ENCODE assay signal across 8 cellular contexts in the genomic region with DNA sequence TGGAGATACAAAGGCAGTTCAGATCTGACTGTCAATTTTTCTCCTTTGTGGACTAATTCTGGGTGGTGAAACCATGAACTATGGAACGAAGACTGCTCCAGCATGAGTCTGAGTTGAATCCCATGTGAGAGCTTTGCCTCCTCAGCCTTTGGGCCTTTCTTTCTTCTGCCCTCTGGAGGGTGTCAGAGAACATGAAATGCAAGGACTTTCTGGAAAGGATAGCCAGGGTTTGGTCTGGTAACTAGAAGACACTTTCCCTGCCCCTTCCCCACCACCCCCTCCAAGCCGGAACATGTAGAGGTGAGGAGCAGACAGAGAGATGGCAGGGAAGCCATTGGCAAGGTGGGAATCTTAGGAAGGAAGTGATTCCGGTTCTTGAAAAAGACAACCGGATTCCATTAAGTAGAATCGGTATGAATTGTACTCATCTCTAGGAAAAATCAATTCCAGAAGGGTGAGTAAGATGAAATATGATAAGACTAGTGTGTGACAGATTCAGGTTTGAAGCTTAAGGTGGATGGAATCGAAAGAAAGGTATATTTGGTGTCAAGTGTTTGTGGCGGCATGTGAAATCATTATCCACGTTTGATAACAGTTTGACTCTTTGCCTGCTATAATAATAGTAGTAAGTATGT. TPM values are rescaled to one million over a fixed set of nuclear protein-coding genes. Genes with fewer than 3 reads are reported as not detected.
DNase-seq lines count a peak whose midpoint lies in the region; ATAC-seq, FAIRE-seq and TF ChIP-seq lines count a peak whose summit lies in the region.

No MANE protein-coding gene starts in this region.

- H2AFZ ChIP-seq in K562 (ENCODE audit: low read depth, low read length): no peak overlapping the region

- H3K27ac ChIP-seq in K562 (ENCODE audit: extremely low read depth, low read depth, low read length): no peak overlapping the region

- DNase-seq in Right ventricle myocardium inferior (ENCODE audit: missing footprints) (no peak), cardiac septum (ENCODE audit: low spot score) (no peak), K562 (ENCODE audit: extremely low read depth in 1 of 4, low spot score in 3 of 4) (peak in 2 of 4 experiments; percentile 15 to 17), left kidney (ENCODE audit: low read depth, low spot score) (peak; percentile 36), SKM-1 (lab: John Stamatoyannopoulos, UW; ENCODE audit: unreplicated experiment) (no peak), iPS-NIHi11 (ENCODE audit: low spot score) (no peak), HK-2 (ENCODE audit: unreplicated experiment) (no peak)

- H3K9ac ChIP-seq in K562 (ENCODE audit: insufficient read depth in 1 of 2, low read depth in 2 of 2, low read length in 2 of 2): no peak overlapping the region

- in situ Hi-C loops in K562 (cut with MboI): loop anchor here (25.0 kb wide), 1 partner anchor 129 kb away; no protein-coding TSS in a partner anchor

- intact Hi-C loops in Right ventricle myocardium inferior (cut with DNase I): loop anchor here (10.0 kb wide), 1 partner anchor 328 kb away; a partner anchor contains a TSS
- intact Hi-C loops in cardiac septum (cut with DNase I): loop anchor here (5.0 kb wide), 1 partner anchor 86 kb away; a partner anchor contains a TSS
- intact Hi-C loops in K562 (cut with micrococcal nuclease): loop anchor here (1.0 to 10.0 kb wide), 5 partner anchors 42 to 528 kb away; a partner anchor contains a TSS

- H3K4me3 ChIP-seq in K562: no peak overlapping the region

- no peaks in the 10 kb centered on the region for H3K79me2 ChIP-seq in K562 (ENCODE audit: control insufficient read depth, insufficient read depth, low read length)

- CTCF ChIA-PET in K562 (lab: Yijun Ruan, JAX; ENCODE audit: low intra/inter-chr PET ratio): no interaction called here

- POLR2A ChIA-PET in K562 (lab: Yijun Ruan, JAX): interaction anchor here (1.2 kb wide), 1 partner anchor 138 kb away, joined by 3 read pairs; no protein-coding TSS in a partner anchor

- H4K20me1 ChIP-seq in K562 (replicated peaks; ENCODE audit: control insufficient read depth, insufficient read depth, low read length): 0 out of 2 replicates have a peak, but pooled peaks cover 7% of the 10 kb centered on the region

- H3K9me3 ChIP-seq in K562 (replicated peaks; ENCODE audit: control insufficient read depth, insufficient read depth, low read depth, low read length): no peaks in the 10 kb centered on the region

- no peaks in the 10 kb centered on the region for H3K9me1 ChIP-seq in K562 (ENCODE audit: control insufficient read depth, insufficient read depth, low read length)

- peak; percentile 69 for TF ChIP-seq RAD21 in K562 (CRISPR knock-in tag; conservative IDR thresholded peaks at IDR 0.05 in 1 of 2, IDR thresholded peaks at IDR 0.05 in 1 of 2)

- no peak for TF ChIP-seq POLR2A in K562 (conservative IDR thresholded peaks at IDR 0.05)

- no peak for TF ChIP-seq EP300 in K562 (IDR thresholded peaks at IDR 0.05; ENCODE audit: low read length)

- no peaks in the 10 kb centered on the region for H3K36me3 ChIP-seq in K562 (ENCODE audit: control insufficient read depth, insufficient read depth, low read length)

- peak; percentile 30 to 51 (median 36); a peak in 3 of 6 replicates for TF ChIP-seq CTCF in K562 (IDR thresholded peaks at IDR 0.05 in 2 of 3, conservative IDR thresholded peaks at IDR 0.05 in 1 of 3; ENCODE audit: insufficient read depth in 2 of 3, low read depth in 1 of 3, low read length in 3 of 3)

- H3K4me1 ChIP-seq in K562 (replicated peaks in 1 of 2; ENCODE audit: control insufficient read depth in 2 of 2, insufficient read depth in 2 of 2, low read length in 2 of 2): no peaks in the 10 kb centered on the region

- 10% methylated on average over 8 of the region's 8 CpGs for WGBS in K562 (ENCODE audit: insufficient coverage, low coverage, missing lambda C conversion rate)

- no peak for FAIRE-seq in K562 (lab: Jason Lieb, UNC)

- H3K4me2 ChIP-seq in K562 (ENCODE audit: insufficient read depth, low read length): no peak overlapping the region

- BruUV-seq in K562 (replicated peaks; lab: Mats Ljungman, UMichigan): no TSS peak

- peaks cover 16 to 31% of the 10 kb centered on the region in 2 experiments for H3K27me3 ChIP-seq in K562 (ENCODE audit: control insufficient read depth in 2 of 2, insufficient read depth in 2 of 2, low read length in 2 of 2)

- ATAC-seq in Right ventricle myocardium inferior: peak; percentile 29
- peak; percentile 71 for ATAC-seq in K562
- ATAC-seq in GM18520 (IDR thresholded peaks at IDR 0.05; ENCODE audit: unreplicated experiment): no peak

TF ChIP-seq in K562, 482 proteins besides CTCF, POLR2A, EP300 and RAD21 (continues in another document):
- TF ChIP-seq, protein P1, sequence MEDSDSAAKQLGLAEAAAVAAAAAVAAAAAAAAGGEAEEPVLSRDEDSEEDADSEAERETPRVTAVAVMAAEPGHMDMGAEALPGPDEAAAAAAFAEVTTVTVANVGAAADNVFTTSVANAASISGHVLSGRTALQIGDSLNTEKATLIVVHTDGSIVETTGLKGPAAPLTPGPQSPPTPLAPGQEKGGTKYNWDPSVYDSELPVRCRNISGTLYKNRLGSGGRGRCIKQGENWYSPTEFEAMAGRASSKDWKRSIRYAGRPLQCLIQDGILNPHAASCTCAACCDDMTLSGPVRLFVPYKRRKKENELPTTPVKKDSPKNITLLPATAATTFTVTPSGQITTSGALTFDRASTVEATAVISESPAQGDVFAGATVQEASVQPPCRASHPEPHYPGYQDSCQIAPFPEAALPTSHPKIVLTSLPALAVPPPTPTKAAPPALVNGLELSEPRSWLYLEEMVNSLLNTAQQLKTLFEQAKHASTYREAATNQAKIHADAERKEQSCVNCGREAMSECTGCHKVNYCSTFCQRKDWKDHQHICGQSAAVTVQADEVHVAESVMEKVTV (CRISPR knock-in tag; IDR thresholded peaks at IDR 0.05): peak; percentile 53

RNA-seq across cellular contexts. Expression of a gene that starts 19.0 kb away (rescaled TPM):
- total RNA-seq in Right ventricle myocardium inferior: 1,876 TPM
- total RNA-seq in cardiac septum: 3,112 TPM
- total RNA-seq in K562 (2011; cell fraction: chromatin; rRNA removed; ENCODE audit: low replicate concordance): 0.30 and 0.86 TPM in 2 replicates
- total RNA-seq in K562 (2011; cell fraction: nucleolus; rRNA removed): 0.50 TPM in 1 of 2 replicates, not detected in the other
- 0.31 and 0.81 TPM in 2 replicates for total RNA-seq in K562 (2011; cell fraction: nucleoplasm; rRNA removed)
- 0.29 and 1.1 TPM in 2 replicates for total RNA-seq in K562 (2014; rRNA removed)
- 0.10 and 0.11 TPM in 2 replicates for total RNA-seq in K562 (2014; rRNA removed; fragmentation: Illumina TruSeq; extraction: Trizol)
- total RNA-seq in K562 (2015; rRNA removed; fragmentation: Illumina TruSeq; extraction: Trizol): 0.08 TPM in 1 of 2 replicates, not detected in the other
- total RNA-seq in K562 (2021): 0.27 and 0.76 TPM in 2 replicates
- 0.24 and 3.0 TPM in 2 replicates for polyA plus RNA-seq in K562 (2011; rRNA removed)
- polyA plus RNA-seq in K562 (2011; cell fraction: cytosol; rRNA removed): 0.22 and 3.4 TPM in 2 replicates
- 0.17 and 1.5 TPM in 2 replicates for polyA plus RNA-seq in K562 (2011; cell fraction: nucleus; rRNA removed)
- 0.17 and 0.39 TPM in 2 replicates for polyA plus RNA-seq in K562 (2012)
- 0.12 and 0.25 TPM in 2 replicates for polyA plus RNA-seq in K562 (2014; fragmentation: Illumina TruSeq; extraction: Trizol)
- polyA plus RNA-seq in K562 (2014; fragmentation: Nextera tagmentation; extraction: Ambion mirVana): under 1 TPM; 0.03 to 0.08 TPM
- polyA plus RNA-seq in K562 (2014; rRNA removed): 0.05 and 0.13 TPM in 2 replicates
- polyA minus RNA-seq in K562 (2011; rRNA and poly(A)+ RNA removed): 2.4 TPM in 1 of 2 replicates, not detected in the other
- 1.3 and 1.4 TPM in 2 replicates for polyA minus RNA-seq in K562 (2011; cell fraction: cytosol; rRNA and poly(A)+ RNA removed)
- polyA minus RNA-seq in K562 (2011; cell fraction: nucleus; rRNA and poly(A)+ RNA removed): 0.27 TPM in 1 of 2 replicates, not detected in the other

Comparison
In these comparisons a context has a peak if more than half of its experiments do, and no peak if none do; other contexts are left out.
1. RNA of a gene that starts 19.0 kb away (total RNA-seq): 3,112 TPM in cardiac septum (single experiment) and 1,876 TPM in Right ventricle myocardium inferior (single experiment); 0.08 to 1.1 TPM in K562; every median in the first group is over 100 times any median in the second.